ENCODE assay signal across 10 cellular contexts in genomic region chr7:114426824-114427223, GRCh38. TPM values are rescaled to one million over a fixed set of nuclear protein-coding genes. Genes with fewer than 3 reads are reported as not detected.
A peak's percentile ranks its signal among the peaks of the same experiment; 100 is the strongest.
DNase-seq lines count a peak whose midpoint lies in the region; ATAC-seq, FAIRE-seq and TF ChIP-seq lines count a peak whose summit lies in the region.
"Had no signal": no experiment of that assay in that cellular context is flagged by ENCODE, and none has a peak within 500 bp of the region (broad histone marks: within the 10 kb centered on the region; RNA-seq: fewer than 3 reads in every experiment).

No MANE protein-coding gene starts in this region.

- H3K23me2 ChIP-seq in H9 (ENCODE audit: insufficient read length, low read depth, low read length, poor library complexity, severe bottlenecking), result no peaks in the 10 kb centered on the region

- H3K4ac ChIP-seq in H9 (ENCODE audit: low read depth, low read length), result no peak overlapping the region

- H3K27me3 Mint-ChIP-seq in H9 (ENCODE audit: low read depth), result no peaks in the 10 kb centered on the region
- no peaks in the 10 kb centered on the region for H3K27me3 Mint-ChIP-seq in activated CD4-positive, alpha-beta T cell treated with anti-CD3 and anti-CD28 coated beads, Interleukin-2, amount 10 ng/mL, durations not matched to agents 7 days and 5 days
- H3K27me3 Mint-ChIP-seq in stimulated activated naive CD8-positive, alpha-beta T cell treated with anti-CD3 and anti-CD28 coated beads, Interleukin-15, amount 100 ng/mL, for 72 hours, result no peaks in the 10 kb centered on the region

- no peak overlapping the region for H3K23ac ChIP-seq in H9 (ENCODE audit: insufficient read length, low read depth, low read length)

- H2BK5ac ChIP-seq in H9 (ENCODE audit: insufficient read length, low read length), result no peak overlapping the region

- H4K20me1 ChIP-seq in H9 (ENCODE audit: control insufficient read depth, insufficient read depth, insufficient read length), result no peaks in the 10 kb centered on the region

- H3K27me3 ChIP-seq in H9 (ENCODE audit: insufficient read depth, low read length) (no peaks in the 10 kb centered on the region), Peyer's patch (no peaks in the 10 kb centered on the region), spleen (replicated peaks in 1 of 7) (no peaks in the 10 kb centered on the region)
- H3K27me3 ChIP-seq: tibial nerve had no signal

- H2BK120ac ChIP-seq in H9 (ENCODE audit: low read depth, low read length, poor library complexity, severe bottlenecking), result no peak overlapping the region

- H3K27ac ChIP-seq in H9 (ENCODE audit: insufficient read length, low read depth, low read length), result no peak overlapping the region
- H3K27ac ChIP-seq in Peyer's patch, result no peak overlapping the region
- no peak overlapping the region for H3K27ac ChIP-seq in spleen
- H3K27ac ChIP-seq: tibial nerve had no signal

- no peaks in the 10 kb centered on the region for H3K4me1 ChIP-seq in H9 (ENCODE audit: insufficient read depth, low read length)
- peaks cover 0 to 8% (median 0%) of the 10 kb centered on the region in 4 donors for H3K4me1 ChIP-seq in Peyer's patch
- H3K4me1 ChIP-seq in spleen, result no peaks in the 10 kb centered on the region
- H3K4me1 ChIP-seq: tibial nerve had no signal

- no peak overlapping the region for H3T11ph ChIP-seq in H9 (ENCODE audit: low read length)

- no peak overlapping the region for H3K14ac ChIP-seq in H9 (ENCODE audit: insufficient read depth, low read length)

- no peak overlapping the region for H3K18ac ChIP-seq in H9 (ENCODE audit: insufficient read length, low read depth, low read length)

- no peaks in the 10 kb centered on the region for H3K4me1 Mint-ChIP-seq in H9
- H3K4me1 Mint-ChIP-seq in activated CD4-positive, alpha-beta T cell treated with anti-CD3 and anti-CD28 coated beads, Interleukin-2, amount 10 ng/mL, durations not matched to agents 7 days and 5 days, result no peaks in the 10 kb centered on the region
- H3K4me1 Mint-ChIP-seq in stimulated activated naive CD8-positive, alpha-beta T cell treated with anti-CD3 and anti-CD28 coated beads, Interleukin-15, amount 100 ng/mL, for 72 hours, result no peaks in the 10 kb centered on the region

- no peak overlapping the region for H4K8ac ChIP-seq in H9 (replicated peaks; ENCODE audit: insufficient read length, low read depth, low read length)

- no CpG with 5 or more reads among the region's 4 CpGs for WGBS in H9 (ENCODE audit: extremely low coverage, insufficient read length, low lambda C conversion rate)
- 66 to 76% (median 69%) methylated on average over 4 of the region's 4 CpGs for WGBS in spleen, 5 donors

- H3K9me3 ChIP-seq in H9 (ENCODE audit: control insufficient read depth, low read depth, low read length) (no peaks in the 10 kb centered on the region), Peyer's patch (no peaks in the 10 kb centered on the region), spleen (no peaks in the 10 kb centered on the region)
- H3K9me3 ChIP-seq: tibial nerve had no signal

- H3K9me3 Mint-ChIP-seq in H9, result no peaks in the 10 kb centered on the region
- H3K9me3 Mint-ChIP-seq in activated CD4-positive, alpha-beta T cell treated with anti-CD3 and anti-CD28 coated beads, Interleukin-2, amount 10 ng/mL, durations not matched to agents 7 days and 5 days, result no peaks in the 10 kb centered on the region
- no peaks in the 10 kb centered on the region for H3K9me3 Mint-ChIP-seq in stimulated activated naive CD8-positive, alpha-beta T cell treated with anti-CD3 and anti-CD28 coated beads, Interleukin-15, amount 100 ng/mL, for 72 hours

- no peak overlapping the region for H3K27ac Mint-ChIP-seq in H9
- no peak overlapping the region for H3K27ac Mint-ChIP-seq in activated CD4-positive, alpha-beta T cell treated with anti-CD3 and anti-CD28 coated beads, Interleukin-2, amount 10 ng/mL, durations not matched to agents 7 days and 5 days
- H3K27ac Mint-ChIP-seq in stimulated activated naive CD8-positive, alpha-beta T cell treated with anti-CD3 and anti-CD28 coated beads, Interleukin-15, amount 100 ng/mL, for 72 hours, result no peak overlapping the region

- no peak overlapping the region for H2AK5ac ChIP-seq in H9 (ENCODE audit: insufficient read length, low read length)

- no peak overlapping the region for H2BK20ac ChIP-seq in H9 (ENCODE audit: low read depth, low read length, poor library complexity, severe bottlenecking)

- H2AFZ ChIP-seq in H9 (ENCODE audit: low read length), result no peak overlapping the region

- TF ChIP-seq CTCF in H9 (conservative IDR thresholded peaks at IDR 0.05) (peak; percentile 54), Peyer's patch (IDR thresholded peaks at IDR 0.05) (peak in 5 of 6 experiments; percentile 3 to 39 (median 35)), fibroblast of mammary gland (conservative IDR thresholded peaks at IDR 0.05; ENCODE audit: control insufficient read depth, insufficient read depth, low read depth, low read length) (peak; percentile 43), spleen (IDR thresholded peaks at IDR 0.05 in 8 of 11, conservative IDR thresholded peaks at IDR 0.05 in 3 of 11) (no peak)

- no peak for ATAC-seq in GM21528 (IDR thresholded peaks at IDR 0.05; ENCODE audit: low FRiP score, unreplicated experiment)
- no peak for ATAC-seq in stimulated activated naive CD8-positive, alpha-beta T cell treated with anti-CD3 and anti-CD28 coated beads, Interleukin-15, amount 100 ng/mL, for 72 hours

- H3K9ac ChIP-seq in H9 (ENCODE audit: extremely low read depth, insufficient read length, low read length), result no peak overlapping the region

- H3K4me3 Mint-ChIP-seq in H9, result no peak overlapping the region
- H3K4me3 Mint-ChIP-seq in activated CD4-positive, alpha-beta T cell treated with anti-CD3 and anti-CD28 coated beads, Interleukin-2, amount 10 ng/mL, durations not matched to agents 7 days and 5 days, result no peak overlapping the region
- no peak overlapping the region for H3K4me3 Mint-ChIP-seq in stimulated activated naive CD8-positive, alpha-beta T cell treated with anti-CD3 and anti-CD28 coated beads, Interleukin-15, amount 100 ng/mL, for 72 hours

- H3K79me1 ChIP-seq in H9 (ENCODE audit: insufficient read depth, low read depth, low read length, poor library complexity, severe bottlenecking), result no peaks in the 10 kb centered on the region

- H3K36me3 Mint-ChIP-seq in H9 (ENCODE audit: insufficient read depth in 1 of 3, low read depth in 3 of 3), result no peaks in the 10 kb centered on the region
- H3K36me3 Mint-ChIP-seq in activated CD4-positive, alpha-beta T cell treated with anti-CD3 and anti-CD28 coated beads, Interleukin-2, amount 10 ng/mL, durations not matched to agents 7 days and 5 days (ENCODE audit: low read depth), result no peaks in the 10 kb centered on the region

- peak; percentile 96 for FAIRE-seq in A204.1 (lab: Jason Lieb, UNC)

- no peak overlapping the region for H3K4me3 ChIP-seq in Peyer's patch
- no peak overlapping the region for H3K4me3 ChIP-seq in fibroblast of mammary gland (ENCODE audit: control insufficient read depth, low read depth, low read length)
- H3K4me3 ChIP-seq in spleen, result no peak overlapping the region
- H3K4me3 ChIP-seq: tibial nerve had no signal

- H2BK12ac ChIP-seq in H9 (ENCODE audit: insufficient read length, low read depth, low read length), result no peak overlapping the region

- TF ChIP-seq POLR2A in Peyer's patch (IDR thresholded peaks at IDR 0.05) (no peak), spleen (IDR thresholded peaks at IDR 0.05) (no peak)

- H3K36me3 ChIP-seq in Peyer's patch (no peaks in the 10 kb centered on the region), spleen (no peaks in the 10 kb centered on the region)
- H3K36me3 ChIP-seq: tibial nerve had no signal

- no peak overlapping the region for H3K4me2 ChIP-seq in H9 (ENCODE audit: insufficient read depth, insufficient read length, low read length)

- intact Hi-C loops in spleen (cut with DNase I; ENCODE audit: low total_unique reads), result no loop called here

- POLR2A ChIA-PET in activated CD4-positive, alpha-beta T cell treated with anti-CD3 and anti-CD28 coated beads, Interleukin-2, amount 10 ng/mL, durations not matched to agents 7 days and 5 days (lab: Charles Lee), result no interaction called here

- DNase-seq in H9 (no peak), Peyer's patch (no peak), fibroblast of mammary gland (ENCODE audit: low read depth) (peak; percentile 40), spleen (no peak)
- no peak for DNase-seq in activated CD4-positive, alpha-beta T cell treated with anti-CD3 and anti-CD28 coated beads, Interleukin-2, amount 10 ng/mL, durations not matched to agents 7 days and 5 days
- DNase-seq in stimulated activated naive CD8-positive, alpha-beta T cell treated with anti-CD3 and anti-CD28 coated beads, Interleukin-15, amount 100 ng/mL, for 72 hours, result no peak
- DNase-seq: DMS79 treated with DMSO at 0.1 percent for 48 hours had no signal

- H4K5ac ChIP-seq in H9 (ENCODE audit: insufficient read length, low read depth, low read length), result no peak overlapping the region

- no peak overlapping the region for H3K56ac ChIP-seq in H9 (ENCODE audit: insufficient read length, low read depth, low read length)

- CTCF ChIA-PET in activated CD4-positive, alpha-beta T cell treated with anti-CD3 and anti-CD28 coated beads, Interleukin-2, amount 10 ng/mL, durations not matched to agents 7 days and 5 days (lab: Charles Lee), result interaction anchor here (0.5 kb wide), 1 partner anchor 330 kb away, joined by 3 read pairs; no protein-coding TSS in a partner anchor

- no peaks in the 10 kb centered on the region for H3K79me2 ChIP-seq in H9 (ENCODE audit: insufficient read depth, low read length)

- H2BK15ac ChIP-seq in H9 (ENCODE audit: low read depth, low read length), result no peak overlapping the region

- no peak overlapping the region for H4K91ac ChIP-seq in H9 (ENCODE audit: insufficient read length, low read depth, low read length)

RNA-seq across cellular contexts. Expression of gene FOXP2, which starts 12.2 kb away (rescaled TPM):
- not detected in 2 replicates for total RNA-seq in H9 (2021)
- total RNA-seq in Peyer's patch, result 10 to 100 TPM; 10.5 to 46.2 (median 31.3) TPM
- 1 to 10 TPM in 6 of 7 donors, under 1 TPM in 1; 0.89 to 5.9 (median 1.7) TPM for total RNA-seq in spleen
- 1 to 10 TPM in 1 of 3 donors, under 1 TPM in 2; 0.09 to 1.4 (median 0.11) TPM for polyA plus RNA-seq in spleen
- total RNA-seq in activated CD4-positive, alpha-beta T cell treated with anti-CD3 and anti-CD28 coated beads, Interleukin-2, amount 10 ng/mL, durations not matched to agents 7 days and 5 days, result not detected

Comparison
In these comparisons a context has a peak if more than half of its experiments do, and no peak if none do; other contexts are left out.
1. CTCF ChIP-seq: peak in H9 (single experiment), Peyer's patch (5 of 6) and fibroblast of mammary gland (single experiment); none in spleen (0 of 11).